Comparison of ENCODE assay signal across 8 cellular contexts in the genomic region with DNA sequence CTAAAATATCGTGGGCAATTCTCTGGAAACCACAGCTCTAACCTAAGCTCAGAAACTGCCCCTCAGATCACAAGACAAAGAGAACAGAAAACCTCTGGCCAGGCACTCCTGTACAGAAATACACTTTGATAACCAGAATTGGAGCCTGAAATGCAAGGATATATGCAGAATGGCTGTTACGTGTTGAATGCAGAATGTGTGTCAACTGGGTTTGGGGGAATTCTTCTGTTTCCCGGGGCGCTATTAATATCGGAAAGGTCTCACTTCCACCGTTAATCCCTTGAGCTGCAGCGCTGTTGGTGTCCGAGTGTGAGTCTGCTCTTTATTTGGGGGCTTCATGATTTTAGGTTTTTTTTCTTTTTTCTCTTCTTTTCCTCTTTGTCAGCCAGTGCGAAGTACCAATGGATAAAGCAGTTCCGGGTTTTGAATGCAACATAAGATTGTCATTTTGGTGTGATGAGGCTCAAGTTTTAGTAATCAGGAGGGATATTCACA. TPM values are rescaled to one million over a fixed set of nuclear protein-coding genes. Genes with fewer than 3 reads are reported as not detected.
DNase-seq lines count a peak whose midpoint lies in the region; ATAC-seq and TF ChIP-seq lines count a peak whose summit lies in the region.

No MANE protein-coding gene starts in this region.

- peak overlapping the region; percentile 85 for H3K4me3 ChIP-seq in CD8-positive, alpha-beta memory T cell (ENCODE audit: low read length)
- H3K4me3 ChIP-seq in lung (peak overlapping the region; percentile 97), upper lobe of right lung (peak overlapping the region; percentile 92)

- no peaks in the 10 kb centered on the region for H3K27me3 Mint-ChIP-seq in CD8-positive, alpha-beta memory T cell
- peaks cover 3% of the 10 kb centered on the region for H3K27me3 Mint-ChIP-seq in brain

- H3K4me1 ChIP-seq in CD8-positive, alpha-beta memory T cell (ENCODE audit: insufficient read depth, low read length) = peaks cover 38% of the 10 kb centered on the region
- H3K4me1 ChIP-seq in lung (ENCODE audit: control insufficient read depth in 2 of 2, insufficient read depth in 2 of 2, low read length in 2 of 2) (peaks cover 6 to 8% of the 10 kb centered on the region in 2 donors), upper lobe of right lung (peaks cover 22% of the 10 kb centered on the region)

- H3K36me3 ChIP-seq in CD8-positive, alpha-beta memory T cell (ENCODE audit: insufficient read depth, low read length) = peaks cover 3% of the 10 kb centered on the region
- H3K36me3 ChIP-seq in KOPT-K1 (ENCODE audit: insufficient read depth, low read length) (peaks cover 22% of the 10 kb centered on the region; the same call in 1 of the 2 replicates), lung (ENCODE audit: control insufficient read depth in 2 of 2, insufficient read depth in 2 of 2, low read length in 2 of 2) (no peaks in the 10 kb centered on the region), upper lobe of right lung (no peaks in the 10 kb centered on the region)

- peaks cover 0 to 4% (median 0%) of the 10 kb centered on the region in 5 donors for H3K9me3 Mint-ChIP-seq in CD8-positive, alpha-beta memory T cell
- H3K9me3 Mint-ChIP-seq in brain = peaks cover 4 to 7% (median 6%) of the 10 kb centered on the region in 5 experiments

- CTCF ChIA-PET in CD8-positive, alpha-beta memory T cell (lab: Charles Lee) = interaction anchor here (1.0 to 4.6 kb wide), 12 partner anchors 8 to 970 kb away, joined by 3 to 25 read pairs (median 4); no protein-coding TSS in a partner anchor

- peak overlapping the region; percentile 69 to 90 (median 84) for H3K27ac Mint-ChIP-seq in CD8-positive, alpha-beta memory T cell
- H3K27ac Mint-ChIP-seq in brain = peak overlapping the region; percentile 85 to 97 (median 91)

- DNase-seq in CD8-positive, alpha-beta memory T cell = no peak
- DNase-seq in lung (ENCODE audit: low spot score) (no peak), upper lobe of right lung (no peak), omental fat pad (ENCODE audit: low spot score) (no peak), NCI-H1105 (lab: John Stamatoyannopoulos, UW) (no peak)

- 0 to 1% methylated on average over 10 of the region's 10 CpGs for WGBS in lung, 2 donors

- ATAC-seq in GM19324 (IDR thresholded peaks at IDR 0.05; ENCODE audit: low FRiP score, unreplicated experiment) (peak; percentile 0), lung (ENCODE audit: insufficient read depth, low FRiP score) (no peak), upper lobe of right lung (no peak), omental fat pad (ENCODE audit: low FRiP score) (no peak)

- POLR2A ChIA-PET in CD8-positive, alpha-beta memory T cell (lab: Charles Lee) = interaction anchor here (0.9 to 3.7 kb wide), 13 partner anchors 13 to 1071 kb away, joined by 3 to 20 read pairs (median 8); no protein-coding TSS in a partner anchor

- TF ChIP-seq CTCF in brain (conservative IDR thresholded peaks at IDR 0.05) (no peak), lung (IDR thresholded peaks at IDR 0.05; ENCODE audit: control extremely low read depth, extremely low read depth) (no peak), upper lobe of right lung (IDR thresholded peaks at IDR 0.05) (no peak), omental fat pad (IDR thresholded peaks at IDR 0.05) (no peak)

- H3K9me3 ChIP-seq in CD8-positive, alpha-beta memory T cell (ENCODE audit: low read length) = no peaks in the 10 kb centered on the region
- H3K9me3 ChIP-seq in KOPT-K1 (ENCODE audit: insufficient read depth, low read length, poor library complexity, severe bottlenecking) = peaks cover 6% of the 10 kb centered on the region
- H3K9me3 ChIP-seq in lung (ENCODE audit: control insufficient read depth in 2 of 2, insufficient read depth in 1 of 2, low read length in 1 of 2) = no peaks in the 10 kb centered on the region
- no peaks in the 10 kb centered on the region for H3K9me3 ChIP-seq in upper lobe of right lung

- peaks cover 52 to 61% (median 59%) of the 10 kb centered on the region in 3 donors for H3K4me1 Mint-ChIP-seq in CD8-positive, alpha-beta memory T cell
- peaks cover 48% of the 10 kb centered on the region for H3K4me1 Mint-ChIP-seq in brain

- no peaks in the 10 kb centered on the region for H3K27me3 ChIP-seq in CD8-positive, alpha-beta memory T cell (ENCODE audit: insufficient read depth, low read length, poor library complexity, severe bottlenecking)
- no peaks in the 10 kb centered on the region for H3K27me3 ChIP-seq in lung (ENCODE audit: control insufficient read depth, insufficient read depth)
- H3K27me3 ChIP-seq in upper lobe of right lung = no peaks in the 10 kb centered on the region

- peak overlapping the region; percentile 88 to 96 (median 90) for H3K4me3 Mint-ChIP-seq in CD8-positive, alpha-beta memory T cell
- peak overlapping the region; percentile 87 to 95 (median 93) for H3K4me3 Mint-ChIP-seq in brain

- intact Hi-C loops in upper lobe of right lung (cut with DNase I) = no loop called here

- peak overlapping the region; percentile 77 for H3K27ac ChIP-seq in CD8-positive, alpha-beta memory T cell (ENCODE audit: low read depth, low read length)
- H3K27ac ChIP-seq in KOPT-K1 (ENCODE audit: low read depth, low read length, poor library complexity, severe bottlenecking) (peak overlapping the region; percentile 98), lung (ENCODE audit: low read depth in 1 of 2, low read length in 1 of 2) (peak overlapping the region; percentile 98 to 99), upper lobe of right lung (peak overlapping the region; percentile 99)

- H3K36me3 Mint-ChIP-seq in CD8-positive, alpha-beta memory T cell = peaks cover 0 to 39% (median 4%) of the 10 kb centered on the region in 3 donors
- peaks cover 12% of the 10 kb centered on the region for H3K36me3 Mint-ChIP-seq in brain

RNA-seq across cellular contexts. Expression of gene PIK3R1, which starts 1.2 kb away (rescaled TPM):
- total RNA-seq in CD8-positive, alpha-beta memory T cell = 10 to 100 TPM; 46.9 to 47.9 TPM
- polyA plus RNA-seq in CD8-positive, alpha-beta memory T cell = 75.9 TPM
- polyA plus RNA-seq in brain (ENCODE audit: insufficient read depth, low read depth, low replicate concordance) (11.9 TPM), lung (10 to 100 TPM in 1 of 2 donors, 1 to 10 TPM in 1; 6.8 to 21.3 TPM)
- total RNA-seq in lung (100 to 1,000 TPM; 128 to 222 TPM), upper lobe of right lung (137 TPM), omental fat pad (100 to 1,000 TPM in 3 of 4 donors, 10 to 100 TPM in 1; 90.5 to 188 (median 148) TPM)
